13 cellular contexts compared by ENCODE assay signal in the genomic region with DNA sequence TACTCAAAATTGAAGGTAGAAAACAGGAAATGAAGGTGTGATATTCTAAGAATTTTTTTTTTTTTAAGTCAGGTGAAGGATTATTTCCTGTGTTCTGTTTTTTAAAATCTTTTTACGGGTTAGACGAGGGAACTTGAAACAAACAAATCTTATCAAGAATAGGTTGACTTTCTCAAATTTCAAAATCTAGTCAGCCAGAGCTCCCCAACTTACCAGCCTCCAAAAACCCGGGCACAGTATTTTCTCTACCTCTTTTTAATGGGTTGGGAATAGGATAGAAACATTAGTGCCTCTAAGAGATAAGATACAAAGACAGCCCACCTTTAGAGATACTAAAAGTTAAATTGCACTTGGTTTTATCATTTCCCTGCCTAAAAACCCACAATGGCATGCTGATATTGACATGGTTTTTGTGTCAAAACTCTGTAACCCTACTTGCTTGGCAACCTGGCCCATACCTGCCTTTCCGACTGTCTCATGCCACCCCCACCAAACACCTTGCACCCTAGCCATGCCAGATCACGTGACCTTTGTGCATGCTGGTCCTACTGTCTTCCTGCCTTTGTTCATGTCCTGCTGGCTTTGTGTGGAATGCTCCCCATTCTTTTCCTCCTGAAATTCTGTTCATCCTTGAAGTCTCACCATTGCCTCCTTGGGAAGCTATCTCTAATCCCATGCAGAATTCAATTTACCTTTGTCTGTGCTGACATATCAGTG. TPM values are rescaled to one million over a fixed set of nuclear protein-coding genes. Genes with fewer than 3 reads are reported as not detected.
DNase-seq lines count a peak whose midpoint lies in the region; ATAC-seq, FAIRE-seq and TF ChIP-seq lines count a peak whose summit lies in the region.
"Had no signal": no experiment of that assay in that cellular context is flagged by ENCODE, and none has a peak within 500 bp of the region (broad histone marks: within the 10 kb centered on the region; RNA-seq: fewer than 3 reads in every experiment).

No MANE protein-coding gene starts in this region.

- peak overlapping the region; percentile 23 for H2BK15ac ChIP-seq in mesendoderm (replicated peaks; ENCODE audit: low read depth)

- H3K56ac ChIP-seq in mesendoderm (ENCODE audit: low read length): peak overlapping the region; percentile 28

- H3K36me3 Mint-ChIP-seq in CD8-positive, alpha-beta T cell: peaks cover 53% of the 10 kb centered on the region
- H3K36me3 Mint-ChIP-seq in IgD-negative memory B cell: peaks cover 6% of the 10 kb centered on the region
- peaks cover 59% of the 10 kb centered on the region for H3K36me3 Mint-ChIP-seq in activated naive CD8-positive, alpha-beta T cell treated with anti-CD3 and anti-CD28 coated beads for 36 hours

- no peak overlapping the region for H3K9ac ChIP-seq in mesendoderm (ENCODE audit: low read length)
- H3K9ac ChIP-seq: GM23248 had no signal

- H2BK120ac ChIP-seq in mesendoderm (ENCODE audit: low read depth, low read length): no peak overlapping the region

- H3K4ac ChIP-seq in mesendoderm (ENCODE audit: low read depth, low read length): peak overlapping the region; percentile 50

- peak overlapping the region; percentile 93 for H3K27ac Mint-ChIP-seq in CD8-positive, alpha-beta T cell
- H3K27ac Mint-ChIP-seq in IgD-negative memory B cell: peak overlapping the region; percentile 36 to 92 (median 72)
- H3K27ac Mint-ChIP-seq in activated naive CD8-positive, alpha-beta T cell treated with anti-CD3 and anti-CD28 coated beads for 36 hours: peak overlapping the region; percentile 92

- no peak overlapping the region for H2AK5ac ChIP-seq in mesendoderm (ENCODE audit: low read length)

- no peak for TF ChIP-seq CTCF in CD8-positive, alpha-beta T cell (IDR thresholded peaks at IDR 0.05)
- no peak for TF ChIP-seq CTCF in D721Med (IDR thresholded peaks at IDR 0.05; ENCODE audit: insufficient read depth, missing control alignments)

- ATAC-seq in CD8-positive, alpha-beta T cell: peak; percentile 2

- peaks cover 58% of the 10 kb centered on the region for H3K4me1 ChIP-seq in CD8-positive, alpha-beta T cell (ENCODE audit: insufficient read depth, low read length)
- H3K4me1 ChIP-seq in mesendoderm (ENCODE audit: control insufficient read depth, low read depth, low read length): peaks cover 10% of the 10 kb centered on the region

- peak overlapping the region; percentile 81 for H3K27ac ChIP-seq in CD8-positive, alpha-beta T cell (ENCODE audit: low read depth, low read length)
- H3K27ac ChIP-seq in mesendoderm (ENCODE audit: low read depth, low read length): peak overlapping the region; percentile 49
- H3K27ac ChIP-seq: GM23248, right atrium auricular region had no signal

- no peaks in the 10 kb centered on the region for H3K9me3 Mint-ChIP-seq in CD8-positive, alpha-beta T cell
- H3K9me3 Mint-ChIP-seq in IgD-negative memory B cell: no peaks in the 10 kb centered on the region
- peaks cover 3% of the 10 kb centered on the region for H3K9me3 Mint-ChIP-seq in activated naive CD8-positive, alpha-beta T cell treated with anti-CD3 and anti-CD28 coated beads for 36 hours

- no peak overlapping the region for H3K4me2 ChIP-seq in mesendoderm (ENCODE audit: low read length)

- H3K27me3 ChIP-seq in CD8-positive, alpha-beta T cell (ENCODE audit: insufficient read depth, low read length): no peaks in the 10 kb centered on the region
- H3K27me3 ChIP-seq in mesendoderm (ENCODE audit: insufficient read depth, low read length, poor library complexity): no peaks in the 10 kb centered on the region
- H3K27me3 ChIP-seq: right atrium auricular region had no signal

- H3K4me1 Mint-ChIP-seq in CD8-positive, alpha-beta T cell (ENCODE audit: low read depth): peaks cover 73% of the 10 kb centered on the region
- peaks cover 39 to 55% (median 54%) of the 10 kb centered on the region in 3 donors for H3K4me1 Mint-ChIP-seq in IgD-negative memory B cell
- peaks cover 66% of the 10 kb centered on the region for H3K4me1 Mint-ChIP-seq in activated naive CD8-positive, alpha-beta T cell treated with anti-CD3 and anti-CD28 coated beads for 36 hours

- no peak overlapping the region for H3K18ac ChIP-seq in mesendoderm (ENCODE audit: low read length)

- no peak overlapping the region for H3K23ac ChIP-seq in mesendoderm (ENCODE audit: low read length)

- peaks cover 2% of the 10 kb centered on the region for H3K79me2 ChIP-seq in mesendoderm (ENCODE audit: control insufficient read depth, insufficient read depth, low read length)

- peak overlapping the region; percentile 80 for H3K4me3 Mint-ChIP-seq in CD8-positive, alpha-beta T cell
- H3K4me3 Mint-ChIP-seq in IgD-negative memory B cell: peak overlapping the region; percentile 48 to 71 (median 60)
- H3K4me3 Mint-ChIP-seq in activated naive CD8-positive, alpha-beta T cell treated with anti-CD3 and anti-CD28 coated beads for 36 hours: peak overlapping the region; percentile 71

- intact Hi-C loops in CD8-positive, alpha-beta T cell (cut with DNase I, micrococcal nuclease): loop anchor here (1.0 to 10.0 kb wide), 7 partner anchors 18 to 518 kb away; a partner anchor contains a TSS

- H3K79me1 ChIP-seq in mesendoderm (ENCODE audit: low read length): peaks cover 15% of the 10 kb centered on the region

- no peaks in the 10 kb centered on the region for H3K27me3 Mint-ChIP-seq in CD8-positive, alpha-beta T cell (ENCODE audit: low read depth)
- no peaks in the 10 kb centered on the region for H3K27me3 Mint-ChIP-seq in IgD-negative memory B cell
- no peaks in the 10 kb centered on the region for H3K27me3 Mint-ChIP-seq in activated naive CD8-positive, alpha-beta T cell treated with anti-CD3 and anti-CD28 coated beads for 36 hours

- no peak overlapping the region for H4K8ac ChIP-seq in mesendoderm (ENCODE audit: low read depth, low read length)

- no CpG with 5 or more reads among the region's 5 CpGs for WGBS in mesendoderm (ENCODE audit: extremely low coverage, insufficient coverage, low lambda C conversion rate)

- no peak overlapping the region for H2BK5ac ChIP-seq in mesendoderm (ENCODE audit: low read length)

- peak in 5 of 7 experiments; percentile 5 to 62 (median 38) for DNase-seq in CD8-positive, alpha-beta T cell
- DNase-seq in activated naive CD8-positive, alpha-beta T cell treated with anti-CD3 and anti-CD28 coated beads for 36 hours: no peak
- peak; percentile 74 for DNase-seq in mesendoderm
- no peak for DNase-seq in GF-D8 (lab: John Stamatoyannopoulos, UW)
- DNase-seq in D721Med (ENCODE audit: insufficient read length, low spot score): no peak
- no peak for DNase-seq in NCI-H345 (lab: John Stamatoyannopoulos, UW)
- no peak for DNase-seq in NCI-H146 (lab: John Stamatoyannopoulos, UW)
- DNase-seq: GM23248; kidney glomerular epithelial cell; SHP77; stimulated activated CD4-positive, alpha-beta T cell treated with anti-CD3 and anti-CD28 coated beads, Interleukin-4, amount 100 ng/mL, for 4 hours had no signal

- H3K36me3 ChIP-seq in CD8-positive, alpha-beta T cell (ENCODE audit: insufficient read depth, low read length): no peaks in the 10 kb centered on the region
- peaks cover 1% of the 10 kb centered on the region for H3K36me3 ChIP-seq in mesendoderm (ENCODE audit: control insufficient read depth, insufficient read depth, low read length)
- H3K36me3 ChIP-seq: right atrium auricular region had no signal

- no peaks in the 10 kb centered on the region for H3K9me3 ChIP-seq in CD8-positive, alpha-beta T cell (ENCODE audit: low read length)
- H3K9me3 ChIP-seq: right atrium auricular region had no signal

- H3K4me3 ChIP-seq in CD8-positive, alpha-beta T cell (ENCODE audit: low read depth, low read length): peak overlapping the region; percentile 51
- H3K4me3 ChIP-seq in mesendoderm (ENCODE audit: low read length): no peak overlapping the region
- H3K4me3 ChIP-seq: GM23248, right atrium auricular region had no signal

- CTCF ChIA-PET in CD8-positive, alpha-beta T cell (lab: Charles Lee): interaction anchor here (0.6 to 8.7 kb wide), 13 partner anchors 11 to 308 kb away, joined by 3 to 72 read pairs (median 5); a partner anchor contains a TSS

- FAIRE-seq in D721Med (lab: Jason Lieb, UNC): no peak

- H4K5ac ChIP-seq in mesendoderm (ENCODE audit: low read length): no peak overlapping the region

- POLR2A ChIA-PET in CD8-positive, alpha-beta T cell (lab: Charles Lee): interaction anchor here (1.9 to 8.5 kb wide), 6 partner anchors 10 to 91 kb away, joined by 6 to 148 read pairs (median 13); a partner anchor contains a TSS

RNA-seq across cellular contexts. Expression of a gene that starts 4.2 kb away (rescaled TPM):
- total RNA-seq in CD8-positive, alpha-beta T cell: 100 to 1,000 TPM; 129 to 130 TPM
- polyA plus RNA-seq in IgD-negative memory B cell: 36.1 TPM
- 10 to 100 TPM; 67.2 to 67.7 TPM for total RNA-seq in activated naive CD8-positive, alpha-beta T cell treated with anti-CD3 and anti-CD28 coated beads for 36 hours
- 13.0 TPM for polyA plus RNA-seq in mesendoderm (2013, experiment 1 of 2)
- polyA plus RNA-seq in mesendoderm (2013, experiment 2 of 2): 13.4 TPM

RNA-seq across cellular contexts. Expression of a gene that starts 49.0 kb away (rescaled TPM):
- under 1 TPM; 0.08 to 0.11 TPM for total RNA-seq in CD8-positive, alpha-beta T cell
- polyA plus RNA-seq in IgD-negative memory B cell: not detected
- total RNA-seq in activated naive CD8-positive, alpha-beta T cell treated with anti-CD3 and anti-CD28 coated beads for 36 hours: under 1 TPM; 0.16 to 0.21 TPM
- 0.01 TPM for polyA plus RNA-seq in mesendoderm (2013, experiment 1 of 2)
- 0.01 TPM for polyA plus RNA-seq in mesendoderm (2013, experiment 2 of 2)
- total RNA-seq: GM23248 had no signal
- polyA plus RNA-seq: GM23248 had no signal

Comparison
In these comparisons a context has a peak if more than half of its experiments do, and no peak if none do; other contexts are left out.
1. DNase-seq: peak in CD8-positive, alpha-beta T cell (5 of 7) and mesendoderm (single experiment); none in activated naive CD8-positive, alpha-beta T cell treated with anti-CD3 and anti-CD28 coated beads for 36 hours (single experiment), GF-D8 (single experiment), D721Med (single experiment), NCI-H345 (single experiment) and NCI-H146 (single experiment).
2. Peak in every context shown above with its lines, with median percentiles within 50 percentile points of each other: H3K27ac Mint-ChIP-seq and H3K4me3 Mint-ChIP-seq.